Comparison of ENCODE assay signal across 9 cellular contexts in genomic region chr12:93502802-93503623, GRCh38. TPM values are rescaled to one million over a fixed set of nuclear protein-coding genes. Genes with fewer than 3 reads are reported as not detected.
A peak's percentile ranks its signal among the peaks of the same experiment; 100 is the strongest.
DNase-seq lines count a peak whose midpoint lies in the region; ATAC-seq and TF ChIP-seq lines count a peak whose summit lies in the region.
"Had no signal": no experiment of that assay in that cellular context is flagged by ENCODE, and none has a peak within 500 bp of the region (broad histone marks: within the 10 kb centered on the region; RNA-seq: fewer than 3 reads in every experiment).

No MANE protein-coding gene starts in this region.

- H3K4me1 Mint-ChIP-seq in stimulated activated naive CD8-positive, alpha-beta T cell treated with anti-CD3 and anti-CD28 coated beads, Interleukin-15, amount 100 ng/mL, for 72 hours, result peaks cover 20% of the 10 kb centered on the region

- no peak overlapping the region for H3K4me3 Mint-ChIP-seq in stimulated activated naive CD8-positive, alpha-beta T cell treated with anti-CD3 and anti-CD28 coated beads, Interleukin-15, amount 100 ng/mL, for 72 hours

- intact Hi-C loops in colonic mucosa (cut with DNase I), result loop anchor here (5.0 to 10.0 kb wide), 4 partner anchors 62 to 599 kb away; no protein-coding TSS in a partner anchor

- DNase-seq in DMS79 treated with DMSO at 0.1 percent for 48 hours (lab: John Stamatoyannopoulos, UW) (peak; percentile 26), DMS79 (lab: John Stamatoyannopoulos, UW) (no peak), NCI-H146 treated with DMSO at 0.1 percent for 48 hours (lab: John Stamatoyannopoulos, UW; ENCODE audit: unreplicated experiment) (peak; percentile 25), colonic mucosa (peak; percentile 52), mucosa of gallbladder (ENCODE audit: low spot score) (peak; percentile 33), COLO829 (ENCODE audit: low spot score) (no peak)
- peak; percentile 39 for DNase-seq in activated CD4-positive, CD25-positive, alpha-beta regulatory T cell treated with anti-CD3 and anti-CD28 coated beads, Interleukin-2, amount 50 U/mL, for 16 hours (ENCODE audit: low read depth, low spot score)
- peak; percentile 29 to 47 for DNase-seq in stimulated activated naive CD8-positive, alpha-beta T cell treated with anti-CD3 and anti-CD28 coated beads, Interleukin-15, amount 100 ng/mL, for 72 hours

- peak; percentile 76 for TF ChIP-seq CTCF in colonic mucosa (IDR thresholded peaks at IDR 0.05)

- H3K9me3 Mint-ChIP-seq in stimulated activated naive CD8-positive, alpha-beta T cell treated with anti-CD3 and anti-CD28 coated beads, Interleukin-15, amount 100 ng/mL, for 72 hours, result no peaks in the 10 kb centered on the region

- H3K27ac Mint-ChIP-seq in stimulated activated naive CD8-positive, alpha-beta T cell treated with anti-CD3 and anti-CD28 coated beads, Interleukin-15, amount 100 ng/mL, for 72 hours, result no peak overlapping the region

- H3K36me3 ChIP-seq in colonic mucosa, result no peaks in the 10 kb centered on the region

- ATAC-seq in stimulated activated naive CD8-positive, alpha-beta T cell treated with anti-CD3 and anti-CD28 coated beads, Interleukin-15, amount 100 ng/mL, for 72 hours, result no peak

- no peaks in the 10 kb centered on the region for H3K27me3 ChIP-seq in colonic mucosa
- H3K27me3 ChIP-seq: BLaER1 treated with 17β-estradiol and CSF1 and Interleukin-3, amounts not matched to agents 10 nM and 100 nM had no signal

- no peaks in the 10 kb centered on the region for H3K9me3 ChIP-seq in colonic mucosa
- H3K9me3 ChIP-seq: BLaER1 treated with 17β-estradiol and CSF1 and Interleukin-3, amounts not matched to agents 10 nM and 100 nM had no signal

- H3K4me1 ChIP-seq in colonic mucosa, result no peaks in the 10 kb centered on the region
- H3K4me1 ChIP-seq: BLaER1 treated with 17β-estradiol and CSF1 and Interleukin-3, amounts not matched to agents 10 nM and 100 nM had no signal

- H3K9ac ChIP-seq in colonic mucosa (ENCODE audit: low read depth in 2 of 2, low read length in 2 of 2), result no peak overlapping the region

- H3K27me3 Mint-ChIP-seq in stimulated activated naive CD8-positive, alpha-beta T cell treated with anti-CD3 and anti-CD28 coated beads, Interleukin-15, amount 100 ng/mL, for 72 hours, result no peaks in the 10 kb centered on the region

- H3K4me3 ChIP-seq in colonic mucosa, result no peak overlapping the region
- H3K4me3 ChIP-seq: BLaER1 treated with 17β-estradiol and CSF1 and Interleukin-3, amounts not matched to agents 10 nM and 100 nM had no signal

- no peak overlapping the region for H3K27ac ChIP-seq in colonic mucosa
- H3K27ac ChIP-seq: BLaER1 treated with 17β-estradiol and CSF1 and Interleukin-3, amounts not matched to agents 10 nM and 100 nM had no signal

RNA-seq across cellular contexts. Expression of gene MRPL42, which starts 35.7 kb away (rescaled TPM):
- total RNA-seq in colonic mucosa (10 to 100 TPM; 76.4 to 82.8 TPM), mucosa of gallbladder (51.9 TPM)

Comparison
In these comparisons a context has a peak if more than half of its experiments do, and no peak if none do; other contexts are left out.
1. DNase-seq: peak in DMS79 treated with DMSO at 0.1 percent for 48 hours (single experiment), NCI-H146 treated with DMSO at 0.1 percent for 48 hours (single experiment), activated CD4-positive, CD25-positive, alpha-beta regulatory T cell treated with anti-CD3 and anti-CD28 coated beads, Interleukin-2, amount 50 U/mL, for 16 hours (single experiment), colonic mucosa (single experiment), mucosa of gallbladder (single experiment) and stimulated activated naive CD8-positive, alpha-beta T cell treated with anti-CD3 and anti-CD28 coated beads, Interleukin-15, amount 100 ng/mL, for 72 hours (2 of 2); none in DMS79 (single experiment) and COLO829 (single experiment).